1 cellular context compared by ENCODE assay signal in the genomic region with DNA sequence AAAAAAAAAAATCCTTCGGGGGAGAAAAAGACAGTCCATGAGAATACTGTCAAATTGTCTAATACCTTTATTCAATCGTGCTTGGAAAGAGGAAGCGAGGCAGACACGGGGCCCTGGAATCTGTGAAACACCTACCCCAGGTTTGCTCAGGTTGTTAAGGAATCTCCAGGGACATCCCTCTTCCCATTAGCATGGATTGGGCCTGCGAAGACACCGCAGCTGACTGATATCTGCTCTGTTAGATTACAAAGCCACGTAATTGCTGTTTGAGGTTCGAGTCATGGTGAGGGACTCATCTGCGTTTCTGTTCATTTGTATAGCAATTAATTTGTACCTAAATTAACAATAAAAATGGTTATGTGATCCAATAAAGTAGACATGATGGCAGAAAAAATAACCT.
A peak's percentile ranks its signal among the peaks of the same experiment; 100 is the strongest.
TF ChIP-seq lines count a peak whose summit lies in the region.

No MANE protein-coding gene starts in this region.

TF ChIP-seq in HepG2, 621 proteins besides CTCF, POLR2A, EP300 and RAD21:
- no peak for TF ChIP-seq FOXA1 (IDR thresholded peaks at IDR 0.05)
- TF ChIP-seq FOXA1 (CRISPR knock-in tag; IDR thresholded peaks at IDR 0.05): no peak
- TF ChIP-seq ZSCAN25 (CRISPR knock-in tag; IDR thresholded peaks at IDR 0.05): no peak
- no peak for TF ChIP-seq ATF7 (IDR thresholded peaks at IDR 0.05)
- no peak for TF ChIP-seq ATF7 (CRISPR knock-in tag; IDR thresholded peaks at IDR 0.05)
- 0 out of 2 replicates have a peak, but pooled peaks have one; percentile 4 for TF ChIP-seq KAT7 (CRISPR knock-in tag; IDR thresholded peaks at IDR 0.05; ENCODE audit: borderline replicate concordance)
- 0 out of 2 replicates have a peak, but pooled peaks have one; percentile 19 for TF ChIP-seq NAIF1 (CRISPR knock-in tag; IDR thresholded peaks at IDR 0.05; ENCODE audit: borderline replicate concordance)
- TF ChIP-seq IKZF4 (CRISPR knock-in tag; IDR thresholded peaks at IDR 0.05; ENCODE audit: borderline replicate concordance, low read depth, not compliant biosample characterization): no peak
- TF ChIP-seq, protein P1, sequence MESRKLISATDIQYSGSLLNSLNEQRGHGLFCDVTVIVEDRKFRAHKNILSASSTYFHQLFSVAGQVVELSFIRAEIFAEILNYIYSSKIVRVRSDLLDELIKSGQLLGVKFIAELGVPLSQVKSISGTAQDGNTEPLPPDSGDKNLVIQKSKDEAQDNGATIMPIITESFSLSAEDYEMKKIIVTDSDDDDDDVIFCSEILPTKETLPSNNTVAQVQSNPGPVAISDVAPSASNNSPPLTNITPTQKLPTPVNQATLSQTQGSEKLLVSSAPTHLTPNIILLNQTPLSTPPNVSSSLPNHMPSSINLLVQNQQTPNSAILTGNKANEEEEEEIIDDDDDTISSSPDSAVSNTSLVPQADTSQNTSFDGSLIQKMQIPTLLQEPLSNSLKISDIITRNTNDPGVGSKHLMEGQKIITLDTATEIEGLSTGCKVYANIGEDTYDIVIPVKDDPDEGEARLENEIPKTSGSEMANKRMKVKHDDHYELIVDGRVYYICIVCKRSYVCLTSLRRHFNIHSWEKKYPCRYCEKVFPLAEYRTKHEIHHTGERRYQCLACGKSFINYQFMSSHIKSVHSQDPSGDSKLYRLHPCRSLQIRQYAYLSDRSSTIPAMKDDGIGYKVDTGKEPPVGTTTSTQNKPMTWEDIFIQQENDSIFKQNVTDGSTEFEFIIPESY (CRISPR knock-in tag; IDR thresholded peaks at IDR 0.05): no peak
- TF ChIP-seq REL (CRISPR knock-in tag; conservative IDR thresholded peaks at IDR 0.05): peak; percentile 46; the same call in 1 of the 2 replicates
- no peak for TF ChIP-seq ZNF296 (CRISPR knock-in tag; conservative IDR thresholded peaks at IDR 0.05)
- 0 out of 2 replicates have a peak, but pooled peaks have one; percentile 1 for TF ChIP-seq ZBTB4 (CRISPR knock-in tag; IDR thresholded peaks at IDR 0.05; ENCODE audit: borderline replicate concordance)
